In the genomic region with DNA sequence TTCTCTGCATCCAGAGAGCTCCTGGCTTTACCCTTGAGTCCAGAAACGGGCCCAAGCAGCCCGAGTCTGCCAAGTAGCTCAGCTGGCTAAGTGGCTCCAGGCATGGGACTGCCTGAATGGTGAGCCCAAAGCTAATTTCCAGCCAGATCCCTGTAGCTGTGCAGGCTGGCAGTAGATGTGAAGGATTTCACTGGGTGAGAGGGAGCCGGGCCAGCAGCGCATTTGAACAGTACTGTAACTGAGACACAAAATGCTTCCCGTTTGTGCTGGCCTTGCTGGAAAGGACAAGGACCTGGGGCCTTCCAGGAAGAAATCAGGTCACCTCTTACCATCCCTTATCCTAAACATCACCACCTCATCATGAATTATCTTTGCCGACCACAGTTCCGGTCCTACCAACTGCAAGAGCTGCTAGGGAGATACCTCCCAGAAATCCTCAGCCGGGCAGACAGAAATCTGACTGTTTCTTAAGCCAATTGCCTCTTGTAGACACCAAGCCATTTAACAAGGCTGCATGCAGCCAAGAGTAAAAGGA, we compare ENCODE assay signal across 10 cellular contexts. TPM values are rescaled to one million over a fixed set of nuclear protein-coding genes. Genes with fewer than 3 reads are reported as not detected.
A peak's percentile ranks its signal among the peaks of the same experiment; 100 is the strongest.
DNase-seq lines count a peak whose midpoint lies in the region; ATAC-seq and TF ChIP-seq lines count a peak whose summit lies in the region.
"Had no signal": no experiment of that assay in that cellular context is flagged by ENCODE, and none has a peak within 500 bp of the region (broad histone marks: within the 10 kb centered on the region; RNA-seq: fewer than 3 reads in every experiment).

No MANE protein-coding gene starts in this region.

- H3K4me3 ChIP-seq in fibroblast of lung (replicated peaks in 1 of 4; ENCODE audit: control extremely low read depth in 1 of 4, insufficient read depth in 1 of 4, low read depth in 3 of 4, low read length in 4 of 4) (peak overlapping the region; percentile 7 to 85 (median 24)), neural progenitor cell (no peak overlapping the region)
- H3K4me3 ChIP-seq: SJCRH30 had no signal

- peaks cover 32% of the 10 kb centered on the region for H3K4me1 ChIP-seq in fibroblast of lung (ENCODE audit: control insufficient read depth, extremely low read depth, insufficient read depth, low read length)
- H3K4me1 ChIP-seq in neural progenitor cell = peaks cover 25% of the 10 kb centered on the region

- H3K36me3 ChIP-seq in fibroblast of lung (ENCODE audit: control insufficient read depth, insufficient read depth, low read length) (peaks cover 5% of the 10 kb centered on the region), neural progenitor cell (no peaks in the 10 kb centered on the region)

- H3K4me3 Mint-ChIP-seq in T-cell = no peak overlapping the region
- H3K4me3 Mint-ChIP-seq in neural progenitor cell = peak overlapping the region; percentile 70
- H3K4me3 Mint-ChIP-seq in type B pancreatic cell = peak overlapping the region; percentile 86
- no peak overlapping the region for H3K4me3 Mint-ChIP-seq in T-helper 17 cell

- H3K9me3 Mint-ChIP-seq in T-cell (no peaks in the 10 kb centered on the region), neural progenitor cell (no peaks in the 10 kb centered on the region), type B pancreatic cell (no peaks in the 10 kb centered on the region)

- CTCF ChIA-PET in T-cell (lab: Charles Lee) = no interaction called here

- H3K4me2 ChIP-seq in fibroblast of lung (ENCODE audit: extremely low read depth, insufficient read depth, low read length) (peak overlapping the region; percentile 87), neural progenitor cell (no peak overlapping the region)

- H3K4me1 Mint-ChIP-seq in T-cell (peaks cover 14 to 36% (median 17%) of the 10 kb centered on the region in 3 donors), neural progenitor cell (peaks cover 47% of the 10 kb centered on the region), type B pancreatic cell (ENCODE audit: unreplicated experiment) (peaks cover 52% of the 10 kb centered on the region), T-helper 17 cell (peaks cover 25% of the 10 kb centered on the region)

- peak overlapping the region; percentile 31 for H3K27ac ChIP-seq in fibroblast of lung (ENCODE audit: insufficient read depth, low read length)
- no peak overlapping the region for H3K27ac ChIP-seq in neural progenitor cell
- H3K27ac ChIP-seq: SJCRH30 had no signal

- H3K79me2 ChIP-seq in fibroblast of lung (ENCODE audit: control insufficient read depth, insufficient read depth, low read length) (peaks cover 80% of the 10 kb centered on the region), neural progenitor cell (ENCODE audit: low read depth) (peaks cover 66% of the 10 kb centered on the region)

- POLR2A ChIA-PET in T-cell (lab: Charles Lee) = no interaction called here

- TF ChIP-seq CTCF in fibroblast of lung (conservative IDR thresholded peaks at IDR 0.05 in 1 of 2, IDR thresholded peaks at IDR 0.05 in 1 of 2; ENCODE audit: low read depth in 1 of 2, low read length in 2 of 2) = no peak
- no peak for TF ChIP-seq CTCF in neural progenitor cell (IDR thresholded peaks at IDR 0.05)
- no peak for TF ChIP-seq CTCF in type B pancreatic cell (conservative IDR thresholded peaks at IDR 0.05)

- H3K9ac ChIP-seq in fibroblast of lung (ENCODE audit: insufficient read depth, low read length) = no peak overlapping the region
- no peak overlapping the region for H3K9ac ChIP-seq in neural progenitor cell

- H3K27me3 Mint-ChIP-seq in T-cell (peaks cover 0 to 15% of the 10 kb centered on the region in 2 donors), neural progenitor cell (ENCODE audit: insufficient read depth, low read depth) (peaks cover 6% of the 10 kb centered on the region), type B pancreatic cell (no peaks in the 10 kb centered on the region), T-helper 17 cell (peaks cover 17% of the 10 kb centered on the region)

- H3F3A ChIP-seq in neural progenitor cell (ENCODE audit: low read depth) = peaks cover 4% of the 10 kb centered on the region

- no peaks in the 10 kb centered on the region for H3K9me3 ChIP-seq in fibroblast of lung (ENCODE audit: control insufficient read depth, insufficient read depth, low read depth, low read length)
- H3K9me3 ChIP-seq in neural progenitor cell (ENCODE audit: low read depth) = no peaks in the 10 kb centered on the region
- H3K9me3 ChIP-seq in T-helper 17 cell (ENCODE audit: control insufficient read depth, low read length, poor library complexity, severe bottlenecking) = no peaks in the 10 kb centered on the region
- H3K9me3 ChIP-seq: SJCRH30 had no signal

- H4K20me1 ChIP-seq in fibroblast of lung (ENCODE audit: control insufficient read depth, extremely low read depth, insufficient read depth, low read length) = peaks cover 7% of the 10 kb centered on the region
- peaks cover 65% of the 10 kb centered on the region for H4K20me1 ChIP-seq in neural progenitor cell (ENCODE audit: low read depth)

- H2AFZ ChIP-seq in fibroblast of lung (ENCODE audit: low read length) (no peak overlapping the region), neural progenitor cell (replicated peaks) (no peak overlapping the region)

- ATAC-seq in T-cell (replicated peaks in 1 of 4) (no peak), T-helper 17 cell (no peak)
- ATAC-seq: HepG2 had no signal

- no peak for DNase-seq in T-cell
- DNase-seq in fibroblast of lung (ENCODE audit: low read depth in 2 of 2) = no peak
- DNase-seq in neural progenitor cell (ENCODE audit: low spot score) = no peak
- DNase-seq in type B pancreatic cell (ENCODE audit: extremely low spot score, unreplicated experiment) = no peak
- no peak for DNase-seq in T-helper 17 cell
- DNase-seq in stimulated activated CD4-positive, alpha-beta T cell treated with anti-CD3 and anti-CD28 coated beads, Interleukin-4, amount 100 ng/mL, for 4 hours = no peak
- DNase-seq in NCI-H226 = no peak
- DNase-seq: SJCRH30, small intestine had no signal

- H3K27ac Mint-ChIP-seq in T-cell (peak overlapping the region; percentile 64), neural progenitor cell (peak overlapping the region; percentile 63), type B pancreatic cell (peak overlapping the region; percentile 43), T-helper 17 cell (no peak overlapping the region)

- H3K27me3 ChIP-seq in fibroblast of lung (ENCODE audit: control insufficient read depth, insufficient read depth, low read length) = no peaks in the 10 kb centered on the region
- no peaks in the 10 kb centered on the region for H3K27me3 ChIP-seq in neural progenitor cell
- H3K27me3 ChIP-seq: SJCRH30 had no signal

- H3K36me3 Mint-ChIP-seq in T-cell (no peaks in the 10 kb centered on the region), neural progenitor cell (peaks cover 3% of the 10 kb centered on the region), type B pancreatic cell (peaks cover 12% of the 10 kb centered on the region), T-helper 17 cell (ENCODE audit: low read depth) (peaks cover 5% of the 10 kb centered on the region)

RNA-seq across cellular contexts. Expression of a gene that starts 3.7 kb away (rescaled TPM):
- total RNA-seq in T-cell (1 to 10 TPM; 5.1 to 6.7 (median 6.5) TPM), fibroblast of lung (88.9 and 155 TPM in 2 replicates), neural progenitor cell (ENCODE audit: low replicate concordance) (19.8 and 22.3 TPM in 2 replicates), type B pancreatic cell (ENCODE audit: low replicate concordance) (125 and 192 TPM in 2 replicates), T-helper 17 cell (1 to 10 TPM; 4.1 to 6.7 TPM)
- polyA plus RNA-seq in fibroblast of lung = 607 and 745 TPM in 2 replicates
- polyA plus RNA-seq in fibroblast of lung (2012) = 667 and 999 TPM in 2 replicates
- polyA minus RNA-seq in fibroblast of lung (ENCODE audit: low replicate concordance) = 484 and 816 TPM in 2 replicates

RNA-seq across cellular contexts. Expression of a gene that starts 18.5 kb away (rescaled TPM):
- total RNA-seq in T-cell (1 to 10 TPM in 2 of 5 donors, under 1 TPM in 3; 0.28 to 3.1 (median 0.41) TPM), fibroblast of lung (2.3 and 2.8 TPM in 2 replicates), neural progenitor cell (ENCODE audit: low replicate concordance) (0.28 and 0.39 TPM in 2 replicates), type B pancreatic cell (ENCODE audit: low replicate concordance) (3.8 and 4.4 TPM in 2 replicates), T-helper 17 cell (1 to 10 TPM; 2.0 to 2.9 TPM)
- polyA plus RNA-seq in fibroblast of lung = 0.10 and 0.15 TPM in 2 replicates
- 0.15 and 0.35 TPM in 2 replicates for polyA plus RNA-seq in fibroblast of lung (2012)
- polyA minus RNA-seq in fibroblast of lung (ENCODE audit: low replicate concordance) = 0.56 TPM in 1 of 2 replicates, not detected in the other
- total RNA-seq: HepG2 had no signal
- polyA plus RNA-seq: HepG2 had no signal

RNA-seq across cellular contexts. Expression of a gene that starts 58.2 kb away (rescaled TPM):
- 10 to 100 TPM; 28.2 to 80.7 (median 51.6) TPM for total RNA-seq in T-cell
- 320 and 387 TPM in 2 replicates for total RNA-seq in fibroblast of lung
- 93.2 and 128 TPM in 2 replicates for polyA plus RNA-seq in fibroblast of lung
- polyA plus RNA-seq in fibroblast of lung (2012) = 160 and 278 TPM in 2 replicates
- 166 and 363 TPM in 2 replicates for polyA minus RNA-seq in fibroblast of lung (ENCODE audit: low replicate concordance)
- total RNA-seq in neural progenitor cell (ENCODE audit: low replicate concordance) = 17.5 and 64.3 TPM in 2 replicates
- total RNA-seq in type B pancreatic cell (ENCODE audit: low replicate concordance) = 154 and 202 TPM in 2 replicates
- total RNA-seq in T-helper 17 cell = 10 to 100 TPM; 31.7 to 45.2 TPM

Comparison
In these comparisons a context has a peak if more than half of its experiments do, and no peak if none do; other contexts are left out.
1. H3K4me3 Mint-ChIP-seq: peak in neural progenitor cell (single experiment) and type B pancreatic cell (single experiment); none in T-cell (0 of 3) and T-helper 17 cell (single experiment).